ENCODE assay signal across 1 cellular context in genomic region chr5:169258372-169259000, GRCh38.
TF ChIP-seq lines count a peak whose summit lies in the region.

No MANE protein-coding gene starts in this region.

TF ChIP-seq in IMR-90, 13 proteins besides CTCF, POLR2A, EP300 and RAD21 (continued from another document):
- TF ChIP-seq ELK1 (IDR thresholded peaks at IDR 0.05; ENCODE audit: borderline replicate concordance, low read depth, low read length) = no peak
- no peak for TF ChIP-seq RFX5 (IDR thresholded peaks at IDR 0.05; ENCODE audit: low read depth, low read length)
- TF ChIP-seq CEBPB (IDR thresholded peaks at IDR 0.05; ENCODE audit: low read depth, low read length) = no peak
- no peak for TF ChIP-seq SMC3 (IDR thresholded peaks at IDR 0.05; ENCODE audit: low read depth, low read length)
- TF ChIP-seq BHLHE40 (IDR thresholded peaks at IDR 0.05; ENCODE audit: low read depth, low read length) = no peak
- TF ChIP-seq MAFK (IDR thresholded peaks at IDR 0.05; ENCODE audit: low read depth, low read length) = no peak
- TF ChIP-seq USF2 (IDR thresholded peaks at IDR 0.05; ENCODE audit: low read depth, low read length) = no peak
- no peak for TF ChIP-seq NFE2L2 (IDR thresholded peaks at IDR 0.05; ENCODE audit: low read depth, low read length)
- no peak for TF ChIP-seq MAZ (IDR thresholded peaks at IDR 0.05; ENCODE audit: borderline replicate concordance, low read depth, low read length)
- TF ChIP-seq MXI1 (IDR thresholded peaks at IDR 0.05; ENCODE audit: borderline replicate concordance, low read depth, low read length) = no peak
- no peak for TF ChIP-seq RCOR1 (IDR thresholded peaks at IDR 0.05; ENCODE audit: insufficient replicate concordance, low read length)
